ENCODE assay signal across 11 cellular contexts in genomic region chr3:50573566-50574279, GRCh38. TPM values are rescaled to one million over a fixed set of nuclear protein-coding genes. Genes with fewer than 3 reads are reported as not detected.
DNase-seq lines count a peak whose midpoint lies in the region; ATAC-seq, FAIRE-seq and TF ChIP-seq lines count a peak whose summit lies in the region.
"Had no signal": no experiment of that assay in that cellular context is flagged by ENCODE, and none has a peak within 500 bp of the region (broad histone marks: within the 10 kb centered on the region; RNA-seq: fewer than 3 reads in every experiment).

No MANE protein-coding gene starts in this region.

- peak; percentile 16 to 49 for ATAC-seq in stimulated activated naive B cell treated with anti-CD40 and anti-IgM and Interleukin-4, amounts not matched to agents 10 μg/mL and 1 μg/mL and 100 μg/mL, for 72 hours (replicated peaks)
- ATAC-seq in left lobe of liver (no peak), HG03159 (IDR thresholded peaks at IDR 0.05; ENCODE audit: unreplicated experiment) (no peak)

- H3K79me2 ChIP-seq in osteoblast (ENCODE audit: insufficient read depth, low read length): peaks cover 16% of the 10 kb centered on the region

- H3K4me1 Mint-ChIP-seq in stimulated activated naive B cell treated with anti-CD40 and anti-IgM and Interleukin-4, amounts not matched to agents 10 μg/mL and 1 μg/mL and 100 μg/mL, for 72 hours: peaks cover 40 to 55% of the 10 kb centered on the region in 2 donors
- H3K4me1 Mint-ChIP-seq in endodermal cell: peaks cover 2% of the 10 kb centered on the region

- peak; percentile 55 for DNase-seq in activated CD4-positive, CD25-positive, alpha-beta regulatory T cell treated with anti-CD3 and anti-CD28 coated beads, Interleukin-2, amount 50 U/mL, for 16 hours (ENCODE audit: low read depth, low spot score)
- DNase-seq in activated T-helper 9 cell treated with anti-CD3 and anti-CD28 coated beads, Interleukin-2, amount 50 U/mL, for 16 hours (ENCODE audit: low read depth): peak; percentile 56
- DNase-seq in osteoblast (ENCODE audit: insufficient read length, low spot score, missing footprints) (peak; percentile 27), left lobe of liver (ENCODE audit: low spot score) (no peak), kidney (no peak), endodermal cell (no peak)
- peak; percentile 48 for DNase-seq in stimulated activated naive B cell treated with anti-CD40 and anti-IgM and Interleukin-4, amounts not matched to agents 10 μg/mL and 1 μg/mL and 100 μg/mL, for 72 hours
- DNase-seq: colonic mucosa, H7 had no signal

- no peaks in the 10 kb centered on the region for H3K9me3 Mint-ChIP-seq in stimulated activated naive B cell treated with anti-CD40 and anti-IgM and Interleukin-4, amounts not matched to agents 10 μg/mL and 1 μg/mL and 100 μg/mL, for 72 hours
- no peaks in the 10 kb centered on the region for H3K9me3 Mint-ChIP-seq in endodermal cell

- peaks cover 20% of the 10 kb centered on the region for H3K36me3 ChIP-seq in osteoblast (ENCODE audit: insufficient read depth, low read length)
- H3K36me3 ChIP-seq in kidney (ENCODE audit: control insufficient read depth in 1 of 2, insufficient read depth in 2 of 2, low read length in 2 of 2): peaks cover 2 to 8% of the 10 kb centered on the region in 2 donors
- peaks cover 12% of the 10 kb centered on the region for H3K36me3 ChIP-seq in endodermal cell (ENCODE audit: control insufficient read depth, insufficient read depth, low read length)
- H3K36me3 ChIP-seq: colonic mucosa had no signal

- H3K27ac ChIP-seq in osteoblast (ENCODE audit: low read depth, low read length) (no peak overlapping the region), kidney (ENCODE audit: low read depth in 2 of 2, low read length in 2 of 2) (peak overlapping the region in 1 of 2 donors; percentile 61), endodermal cell (ENCODE audit: low read depth, low read length) (no peak overlapping the region)
- H3K27ac ChIP-seq: VCaP had no signal

- peak overlapping the region; percentile 29 to 31 for H3K4me3 Mint-ChIP-seq in stimulated activated naive B cell treated with anti-CD40 and anti-IgM and Interleukin-4, amounts not matched to agents 10 μg/mL and 1 μg/mL and 100 μg/mL, for 72 hours
- H3K4me3 Mint-ChIP-seq in endodermal cell: no peak overlapping the region

- no peak for FAIRE-seq in kidney (lab: Jason Lieb, UNC)

- WGBS in endodermal cell (ENCODE audit: insufficient coverage in 1 of 2, insufficient read length in 1 of 2), 2 experiments: 85 to 92% methylated on average over 3 to 7 of the region's 7 CpGs

- TF ChIP-seq CTCF in osteoblast (IDR thresholded peaks at IDR 0.05; ENCODE audit: extremely low read depth, low read depth, low read length) (no peak), kidney (IDR thresholded peaks at IDR 0.05; ENCODE audit: borderline replicate concordance, extremely low read depth, insufficient read depth) (no peak), endodermal cell (conservative IDR thresholded peaks at IDR 0.05) (no peak)

- intact Hi-C loops in kidney (cut with DNase I): loop anchor here (5.0 kb wide), 1 partner anchor 39 kb away; the partner anchor contains the start of gene CISH

- no peaks in the 10 kb centered on the region for H3K9me3 ChIP-seq in osteoblast (ENCODE audit: low read depth, low read length)
- no peaks in the 10 kb centered on the region for H3K9me3 ChIP-seq in kidney (ENCODE audit: control insufficient read depth in 1 of 2, low read length in 2 of 2)
- no peaks in the 10 kb centered on the region for H3K9me3 ChIP-seq in endodermal cell (ENCODE audit: control insufficient read depth, low read length)
- H3K9me3 ChIP-seq: colonic mucosa had no signal

- H3K27me3 ChIP-seq in osteoblast (ENCODE audit: insufficient read depth, low read length) (no peaks in the 10 kb centered on the region), endodermal cell (ENCODE audit: control insufficient read depth, insufficient read depth, low read length, poor library complexity, severe bottlenecking) (no peaks in the 10 kb centered on the region)
- H3K27me3 ChIP-seq: colonic mucosa had no signal

- peaks cover 26 to 59% of the 10 kb centered on the region in 2 donors for H3K36me3 Mint-ChIP-seq in stimulated activated naive B cell treated with anti-CD40 and anti-IgM and Interleukin-4, amounts not matched to agents 10 μg/mL and 1 μg/mL and 100 μg/mL, for 72 hours
- peaks cover 4% of the 10 kb centered on the region for H3K36me3 Mint-ChIP-seq in endodermal cell (ENCODE audit: low read depth)

- H3K4me3 ChIP-seq in osteoblast (ENCODE audit: insufficient read depth, low read length) (no peak overlapping the region), kidney (ENCODE audit: low read length in 2 of 2) (no peak overlapping the region), endodermal cell (ENCODE audit: low read length) (no peak overlapping the region)
- H3K4me3 ChIP-seq: colonic mucosa had no signal

- H3K4me2 ChIP-seq in osteoblast (ENCODE audit: insufficient read depth, low read length): no peak overlapping the region

- H3K27ac Mint-ChIP-seq in stimulated activated naive B cell treated with anti-CD40 and anti-IgM and Interleukin-4, amounts not matched to agents 10 μg/mL and 1 μg/mL and 100 μg/mL, for 72 hours: peak overlapping the region; percentile 92
- H3K27ac Mint-ChIP-seq in endodermal cell: no peak overlapping the region

- no peaks in the 10 kb centered on the region for H3K27me3 Mint-ChIP-seq in stimulated activated naive B cell treated with anti-CD40 and anti-IgM and Interleukin-4, amounts not matched to agents 10 μg/mL and 1 μg/mL and 100 μg/mL, for 72 hours
- H3K27me3 Mint-ChIP-seq in endodermal cell (ENCODE audit: insufficient read depth): no peaks in the 10 kb centered on the region

- H3K9ac ChIP-seq in kidney (ENCODE audit: low read length in 2 of 2) (peak overlapping the region in 1 of 2 donors; percentile 42), endodermal cell (ENCODE audit: extremely low read depth, low read length, poor library complexity, severe bottlenecking) (no peak overlapping the region)

- H3K4me1 ChIP-seq in osteoblast (ENCODE audit: insufficient read depth, low read length): peaks cover 8% of the 10 kb centered on the region
- peaks cover 20 to 28% of the 10 kb centered on the region in 2 donors for H3K4me1 ChIP-seq in kidney (ENCODE audit: control insufficient read depth in 1 of 2, insufficient read depth in 1 of 2, low read depth in 1 of 2, low read length in 2 of 2)
- H3K4me1 ChIP-seq in endodermal cell (ENCODE audit: control insufficient read depth, insufficient read depth, low read length): no peaks in the 10 kb centered on the region
- H3K4me1 ChIP-seq: colonic mucosa had no signal

- H2AFZ ChIP-seq in osteoblast (ENCODE audit: low read length): no peak overlapping the region

- no peaks in the 10 kb centered on the region for H4K20me1 ChIP-seq in osteoblast (ENCODE audit: insufficient read depth, low read length)

RNA-seq across cellular contexts. Expression of gene HEMK1, which starts 4.4 kb away (rescaled TPM):
- total RNA-seq in osteoblast (8.5 and 8.7 TPM in 2 replicates), left lobe of liver (16.8 TPM), kidney (25.1 TPM), endodermal cell (10 to 100 TPM; 24.1 to 25.8 TPM)
- polyA plus RNA-seq in kidney (ENCODE audit: insufficient read depth, low read depth, low replicate concordance): 30.3 TPM
- 21.2 TPM for polyA plus RNA-seq in endodermal cell (2013, experiment 1 of 2)
- polyA plus RNA-seq in endodermal cell (2013, experiment 2 of 2): 19.8 TPM

RNA-seq across cellular contexts. Expression of gene C3orf18, which starts 6.2 kb away (rescaled TPM):
- total RNA-seq in osteoblast (17.7 and 18.8 TPM in 2 replicates), left lobe of liver (3.0 TPM), kidney (6.2 TPM), endodermal cell (10 to 100 TPM; 14.4 to 16.9 TPM)
- polyA plus RNA-seq in kidney (ENCODE audit: insufficient read depth, low read depth, low replicate concordance): 14.9 TPM
- 15.6 TPM for polyA plus RNA-seq in endodermal cell (2013, experiment 1 of 2)
- polyA plus RNA-seq in endodermal cell (2013, experiment 2 of 2): 15.4 TPM

RNA-seq across cellular contexts. Expression of gene CISH, which starts 37.9 kb away (rescaled TPM):
- 1.1 and 1.2 TPM in 2 replicates for total RNA-seq in osteoblast
- total RNA-seq in left lobe of liver: 8.5 TPM
- total RNA-seq in kidney: 30.8 TPM
- polyA plus RNA-seq in kidney (ENCODE audit: insufficient read depth, low read depth, low replicate concordance): 59.4 TPM
- total RNA-seq in endodermal cell: 1 to 10 TPM; 1.2 to 2.0 TPM
- 3.6 TPM for polyA plus RNA-seq in endodermal cell (2013, experiment 1 of 2)
- 3.7 TPM for polyA plus RNA-seq in endodermal cell (2013, experiment 2 of 2)

RNA-seq across cellular contexts. Expression of gene MAPKAPK3, which starts 43.2 kb away (rescaled TPM):
- total RNA-seq in osteoblast (56.5 and 66.6 TPM in 2 replicates), left lobe of liver (16.1 TPM), kidney (75.8 TPM), endodermal cell (10 to 100 TPM; 37.2 to 39.7 TPM)
- 68.0 TPM for polyA plus RNA-seq in kidney (ENCODE audit: insufficient read depth, low read depth, low replicate concordance)
- polyA plus RNA-seq in endodermal cell (2013, experiment 1 of 2): 29.9 TPM
- polyA plus RNA-seq in endodermal cell (2013, experiment 2 of 2): 26.1 TPM

Comparison
In these comparisons a context has a peak if more than half of its experiments do, and no peak if none do; other contexts are left out.
1. DNase-seq: peak in activated CD4-positive, CD25-positive, alpha-beta regulatory T cell treated with anti-CD3 and anti-CD28 coated beads, Interleukin-2, amount 50 U/mL, for 16 hours (single experiment), activated T-helper 9 cell treated with anti-CD3 and anti-CD28 coated beads, Interleukin-2, amount 50 U/mL, for 16 hours (single experiment), osteoblast (single experiment) and stimulated activated naive B cell treated with anti-CD40 and anti-IgM and Interleukin-4, amounts not matched to agents 10 μg/mL and 1 μg/mL and 100 μg/mL, for 72 hours (single experiment); none in left lobe of liver (single experiment), kidney (single experiment) and endodermal cell (single experiment).
2. ATAC-seq: peak in stimulated activated naive B cell treated with anti-CD40 and anti-IgM and Interleukin-4, amounts not matched to agents 10 μg/mL and 1 μg/mL and 100 μg/mL, for 72 hours (2 of 2); none in left lobe of liver (single experiment) and HG03159 (single experiment).